Comparison of ENCODE assay signal across 1 cellular context in genomic region chr16:46918905-46919792, GRCh38.
TF ChIP-seq lines count a peak whose summit lies in the region.

No MANE protein-coding gene starts in this region.

TF ChIP-seq in HepG2, 621 proteins besides CTCF, POLR2A, EP300 and RAD21 (continued from another document and continues in another):
- TF ChIP-seq CERS6 (CRISPR knock-in tag; IDR thresholded peaks at IDR 0.05): no peak
- TF ChIP-seq POGK (CRISPR knock-in tag; conservative IDR thresholded peaks at IDR 0.05): no peak
- peak; percentile 91 for TF ChIP-seq HOXA3 (CRISPR knock-in tag; IDR thresholded peaks at IDR 0.05)
- no peak for TF ChIP-seq DBP (CRISPR knock-in tag; IDR thresholded peaks at IDR 0.05; ENCODE audit: not compliant biosample characterization)
- TF ChIP-seq THAP8 (CRISPR knock-in tag; IDR thresholded peaks at IDR 0.05; ENCODE audit: borderline replicate concordance): no peak
- no peak for TF ChIP-seq ZSCAN9 (CRISPR knock-in tag; IDR thresholded peaks at IDR 0.05; ENCODE audit: borderline replicate concordance)
- peak; percentile 99 for TF ChIP-seq NR2F2 (IDR thresholded peaks at IDR 0.05; ENCODE audit: borderline replicate concordance, low read depth)
- peak; percentile 86 for TF ChIP-seq HNF1B (CRISPR knock-in tag; IDR thresholded peaks at IDR 0.05)
- TF ChIP-seq FOXM1 (CRISPR knock-in tag; IDR thresholded peaks at IDR 0.05): no peak
- TF ChIP-seq ZNF800 (CRISPR knock-in tag; IDR thresholded peaks at IDR 0.05): no peak
- TF ChIP-seq ZNF530 (CRISPR knock-in tag; IDR thresholded peaks at IDR 0.05; ENCODE audit: low read depth): no peak
- no peak for TF ChIP-seq SRSF1 (optimal IDR thresholded peaks at IDR 0.05; ENCODE audit: low read depth, low read length)
- TF ChIP-seq ZNF318 (CRISPR knock-in tag; IDR thresholded peaks at IDR 0.05): no peak
- TF ChIP-seq ZNF740 (CRISPR knock-in tag; IDR thresholded peaks at IDR 0.05): no peak
- no peak for TF ChIP-seq ZNF678 (CRISPR knock-in tag; IDR thresholded peaks at IDR 0.05)
- TF ChIP-seq ZSCAN22 (CRISPR knock-in tag; IDR thresholded peaks at IDR 0.05): no peak
- peak; percentile 88 for TF ChIP-seq ESRRA (CRISPR knock-in tag; IDR thresholded peaks at IDR 0.05; ENCODE audit: low read depth)
- TF ChIP-seq FOXP4 (CRISPR knock-in tag; IDR thresholded peaks at IDR 0.05): peak; percentile 95
- no peak for TF ChIP-seq MAFG (CRISPR knock-in tag; IDR thresholded peaks at IDR 0.05)
- TF ChIP-seq TFE3 (CRISPR knock-in tag; IDR thresholded peaks at IDR 0.05): peak; percentile 43; the same call in 1 of the 2 replicates
- no peak for TF ChIP-seq HNRNPH1 (optimal IDR thresholded peaks at IDR 0.05; ENCODE audit: low read depth, low read length)
- TF ChIP-seq BCL6 (CRISPR knock-in tag; IDR thresholded peaks at IDR 0.05): peak; percentile 87
- peak; percentile 38; the same call in 1 of the 2 replicates for TF ChIP-seq ZBTB25 (CRISPR knock-in tag; IDR thresholded peaks at IDR 0.05)
- peak; percentile 93 for TF ChIP-seq ATF2 (CRISPR knock-in tag; IDR thresholded peaks at IDR 0.05)
